Comparison of ENCODE assay signal across 8 cellular contexts in genomic region chr2:200509227-200509607, GRCh38.
DNase-seq lines count a peak whose midpoint lies in the region; ATAC-seq and TF ChIP-seq lines count a peak whose summit lies in the region.

No MANE protein-coding gene starts in this region.

- H3K4me3 ChIP-seq in AG10803 (ENCODE audit: low read length) (peak overlapping the region; percentile 84), endocrine pancreas (ENCODE audit: control insufficient read depth, insufficient read depth, low read length) (peak overlapping the region; percentile 67), mucosa of rectum (ENCODE audit: low read length in 2 of 2) (peak overlapping the region; percentile 69 to 88)

- H3K4me1 ChIP-seq in endocrine pancreas (ENCODE audit: control insufficient read depth, insufficient read depth, low read length) (peaks cover 11% of the 10 kb centered on the region), mucosa of rectum (ENCODE audit: control insufficient read depth in 2 of 2, insufficient read depth in 2 of 2, low read length in 2 of 2) (peaks cover 6% of the 10 kb centered on the region in 2 donors)

- H3K9me3 ChIP-seq in endocrine pancreas (ENCODE audit: control insufficient read depth, low read length) = no peaks in the 10 kb centered on the region
- no peaks in the 10 kb centered on the region for H3K9me3 ChIP-seq in mucosa of rectum (ENCODE audit: control insufficient read depth in 2 of 2, low read length in 2 of 2)

- TF ChIP-seq CTCF in AG10803 (conservative IDR thresholded peaks at IDR 0.05; ENCODE audit: low read length) = no peak
- no peak for TF ChIP-seq CTCF in RWPE1 (conservative IDR thresholded peaks at IDR 0.05; ENCODE audit: low read depth)

- H3K36me3 ChIP-seq in endocrine pancreas (ENCODE audit: control insufficient read depth, insufficient read depth, low read length) = no peaks in the 10 kb centered on the region
- peaks cover 0 to 2% of the 10 kb centered on the region in 2 donors for H3K36me3 ChIP-seq in mucosa of rectum (ENCODE audit: control insufficient read depth in 2 of 2, insufficient read depth in 2 of 2, low read length in 2 of 2)

- H3K9ac ChIP-seq in endocrine pancreas (ENCODE audit: control insufficient read depth, insufficient read depth, low read length) (peak overlapping the region; percentile 97), mucosa of rectum (ENCODE audit: low read depth in 1 of 2, low read length in 2 of 2) (peak overlapping the region; percentile 89 to 92)

- DNase-seq in AG10803 (ENCODE audit: low read depth) (peak; percentile 21), RWPE1 (ENCODE audit: low spot score) (peak; percentile 47)
- no peak for DNase-seq in activated CD4-positive, CD25-positive, alpha-beta regulatory T cell treated with anti-CD3 and anti-CD28 coated beads, Interleukin-2, amount 50 U/mL, for 72 hours

- H3K27me3 ChIP-seq in endocrine pancreas (ENCODE audit: control insufficient read depth, insufficient read depth, low read length) (no peaks in the 10 kb centered on the region), mucosa of rectum (ENCODE audit: control insufficient read depth in 2 of 2, insufficient read depth in 2 of 2, low read length in 2 of 2) (no peaks in the 10 kb centered on the region)

- ATAC-seq in GM19467 (IDR thresholded peaks at IDR 0.05; ENCODE audit: unreplicated experiment) (peak; percentile 5), HG02973 (IDR thresholded peaks at IDR 0.05; ENCODE audit: unreplicated experiment) (no peak), GM19324 (IDR thresholded peaks at IDR 0.05; ENCODE audit: low FRiP score, unreplicated experiment) (no peak)

- POLR2A ChIA-PET in RWPE1 (lab: Yijun Ruan, JAX; ENCODE audit: low non-redundant PET) = no interaction called here

- peak overlapping the region; percentile 75 for H3K27ac ChIP-seq in RWPE1
- H3K27ac ChIP-seq in mucosa of rectum (ENCODE audit: low read depth in 2 of 2, low read length in 2 of 2) = peak overlapping the region; percentile 70 to 72

- CTCF ChIA-PET in RWPE1 (lab: Yijun Ruan, JAX) = interaction anchor here (0.6 to 1.6 kb wide), 7 partner anchors 12 to 535 kb away, joined by 3 to 8 read pairs (median 4); no protein-coding TSS in a partner anchor
